ENCODE assay signal across 8 cellular contexts in the genomic region with DNA sequence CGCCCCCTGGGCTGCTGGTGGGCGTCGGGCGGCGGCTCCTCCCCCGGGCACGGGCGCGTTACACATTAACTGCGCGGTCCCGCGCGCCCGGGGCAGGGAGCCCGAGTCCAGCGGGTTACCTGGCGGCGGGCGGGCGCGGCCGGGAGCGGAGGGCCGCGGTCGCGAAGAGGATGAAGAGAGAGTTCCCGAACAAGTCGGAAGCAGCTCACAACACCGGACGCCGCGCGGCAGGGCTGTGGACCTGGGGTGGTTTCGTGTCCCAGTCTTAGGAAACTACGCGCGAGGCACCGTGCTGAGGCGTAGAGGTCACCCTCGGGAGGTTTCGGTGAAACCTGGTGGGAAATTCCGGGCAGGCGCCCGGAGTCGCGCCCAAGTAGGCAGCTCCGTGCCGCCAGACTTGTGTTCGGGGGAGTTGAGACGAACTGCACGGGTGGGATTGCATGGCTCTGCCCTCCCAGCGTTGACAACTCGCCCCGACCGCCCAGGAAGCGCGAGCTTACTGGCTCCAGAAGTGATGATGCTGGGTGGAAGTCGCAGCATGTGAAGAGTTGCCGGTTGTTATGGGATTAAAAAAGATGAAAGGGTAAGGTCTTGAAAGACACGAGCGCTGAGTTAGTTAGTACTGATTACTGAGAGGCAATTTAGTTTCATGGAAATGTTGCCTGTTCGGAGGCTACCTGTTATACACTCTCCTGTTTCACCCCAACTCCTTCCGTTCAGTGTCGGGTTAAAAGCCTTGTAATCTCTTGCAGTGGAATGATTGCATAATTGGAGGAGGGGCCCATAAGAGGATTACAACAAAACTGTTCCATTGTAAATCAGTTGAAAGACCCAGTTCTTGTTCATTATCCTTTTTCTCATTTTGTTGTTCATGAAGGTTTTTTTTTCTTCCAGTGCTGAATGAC. TPM values are rescaled to one million over a fixed set of nuclear protein-coding genes. Genes with fewer than 3 reads are reported as not detected.
DNase-seq lines count a peak whose midpoint lies in the region; ATAC-seq and TF ChIP-seq lines count a peak whose summit lies in the region.

No MANE protein-coding gene starts in this region.

- TF ChIP-seq CTCF in H9 (conservative IDR thresholded peaks at IDR 0.05) (no peak), Loucy (conservative IDR thresholded peaks at IDR 0.05; ENCODE audit: low read length) (no peak), SK-N-SH (IDR thresholded peaks at IDR 0.05) (no peak), heart left ventricle (IDR thresholded peaks at IDR 0.05) (no peak), type B pancreatic cell (conservative IDR thresholded peaks at IDR 0.05) (no peak)

- H3K4ac ChIP-seq in H9 (ENCODE audit: low read depth, low read length) (no peak overlapping the region), trophoblast cell (ENCODE audit: low read depth, low read length) (peak overlapping the region; percentile 21)

- H3K27ac Mint-ChIP-seq in H9 (peak overlapping the region in 2 of 3 experiments; percentile 4 to 16; a peak in 3 of 7 replicates), type B pancreatic cell (peak overlapping the region; percentile 98)
- peak overlapping the region; percentile 71 for H3K27ac Mint-ChIP-seq in activated naive CD8-positive, alpha-beta T cell

- no peak overlapping the region for H3K56ac ChIP-seq in H9 (ENCODE audit: insufficient read length, low read depth, low read length)

- H3K36me3 ChIP-seq in ES-I3 (ENCODE audit: insufficient read depth, low read length), result no peaks in the 10 kb centered on the region
- H3K36me3 ChIP-seq in Loucy (ENCODE audit: insufficient read depth, low read length), result no peaks in the 10 kb centered on the region
- H3K36me3 ChIP-seq in SK-N-SH (replicated peaks in 1 of 2; ENCODE audit: control insufficient read depth in 1 of 2, insufficient read depth in 2 of 2, low read length in 1 of 2), result no peaks in the 10 kb centered on the region
- no peaks in the 10 kb centered on the region for H3K36me3 ChIP-seq in heart left ventricle
- H3K36me3 ChIP-seq in trophoblast cell (ENCODE audit: control insufficient read depth in 1 of 2, insufficient read depth in 2 of 2, low read length in 2 of 2), result no peaks in the 10 kb centered on the region

- no peak for TF ChIP-seq RAD21 in SK-N-SH (IDR thresholded peaks at IDR 0.05; ENCODE audit: low read length)

- H4K12ac ChIP-seq in trophoblast cell (ENCODE audit: low read depth, low read length), result peak overlapping the region; percentile 12

- no peak for TF ChIP-seq POLR2A in heart left ventricle (IDR thresholded peaks at IDR 0.05)

- no peak overlapping the region for H2AFZ ChIP-seq in H9 (ENCODE audit: low read length)
- peak overlapping the region; percentile 85 for H2AFZ ChIP-seq in Loucy (ENCODE audit: low read length)
- peak overlapping the region; percentile 91 for H2AFZ ChIP-seq in SK-N-SH (ENCODE audit: low read depth)
- peak overlapping the region; percentile 66 for H2AFZ ChIP-seq in trophoblast cell (ENCODE audit: insufficient read depth, low read length, poor library complexity)

- H3K27me3 ChIP-seq in H9 (ENCODE audit: insufficient read depth, low read length) (no peaks in the 10 kb centered on the region; the same call in 1 of the 2 replicates), Loucy (ENCODE audit: insufficient read depth, low read length, poor library complexity, severe bottlenecking) (no peaks in the 10 kb centered on the region), SK-N-SH (ENCODE audit: insufficient read depth) (no peaks in the 10 kb centered on the region), heart left ventricle (no peaks in the 10 kb centered on the region), trophoblast cell (ENCODE audit: insufficient read depth, low read length) (no peaks in the 10 kb centered on the region)

- no peak for TF ChIP-seq EP300 in SK-N-SH (IDR thresholded peaks at IDR 0.05; ENCODE audit: borderline replicate concordance in 1 of 2, low read depth in 1 of 2, low read length in 1 of 2)

- H3K9me3 ChIP-seq in ES-I3 (ENCODE audit: control insufficient read depth, insufficient read depth, low read length) (no peaks in the 10 kb centered on the region), H9 (ENCODE audit: control insufficient read depth, low read depth, low read length) (no peaks in the 10 kb centered on the region), Loucy (ENCODE audit: insufficient read depth, low read depth, low read length) (no peaks in the 10 kb centered on the region), SK-N-SH (no peaks in the 10 kb centered on the region), heart left ventricle (no peaks in the 10 kb centered on the region), trophoblast cell (ENCODE audit: insufficient read depth, low read depth, low read length) (no peaks in the 10 kb centered on the region)

- H3K23me2 ChIP-seq in H9 (ENCODE audit: insufficient read length, low read depth, low read length, poor library complexity, severe bottlenecking), result peaks cover 10% of the 10 kb centered on the region

- H3K4me1 Mint-ChIP-seq in H9, result peaks cover 8 to 13% of the 10 kb centered on the region in 2 experiments
- H3K4me1 Mint-ChIP-seq in activated naive CD8-positive, alpha-beta T cell (ENCODE audit: low read depth), result peaks cover 27% of the 10 kb centered on the region
- H3K4me1 Mint-ChIP-seq in type B pancreatic cell (ENCODE audit: unreplicated experiment), result no peaks in the 10 kb centered on the region

- H2BK15ac ChIP-seq in H9 (ENCODE audit: low read depth, low read length), result no peak overlapping the region

- no peak overlapping the region for H2BK20ac ChIP-seq in H9 (ENCODE audit: low read depth, low read length, poor library complexity, severe bottlenecking)

- no peak overlapping the region for H3K18ac ChIP-seq in H9 (ENCODE audit: insufficient read length, low read depth, low read length)
- H3K18ac ChIP-seq in trophoblast cell (ENCODE audit: low read length), result peak overlapping the region; percentile 72

- peak overlapping the region; percentile 73 to 87 for H3K4me3 Mint-ChIP-seq in H9
- peak overlapping the region; percentile 87 for H3K4me3 Mint-ChIP-seq in activated naive CD8-positive, alpha-beta T cell
- peak overlapping the region; percentile 97 for H3K4me3 Mint-ChIP-seq in type B pancreatic cell

- H3K27me3 Mint-ChIP-seq in H9 (ENCODE audit: low read depth), result peaks cover 26% of the 10 kb centered on the region
- H3K27me3 Mint-ChIP-seq in activated naive CD8-positive, alpha-beta T cell, result no peaks in the 10 kb centered on the region
- H3K27me3 Mint-ChIP-seq in type B pancreatic cell, result peaks cover 47% of the 10 kb centered on the region

- H4K8ac ChIP-seq in H9 (replicated peaks; ENCODE audit: insufficient read length, low read depth, low read length) (no peak overlapping the region), trophoblast cell (ENCODE audit: low read depth, low read length) (peak overlapping the region; percentile 0)

- H3F3A ChIP-seq in Loucy (ENCODE audit: low read depth) (no peaks in the 10 kb centered on the region), SK-N-SH (replicated peaks; ENCODE audit: insufficient read depth) (peaks cover 8% of the 10 kb centered on the region)

- H4K5ac ChIP-seq in H9 (ENCODE audit: insufficient read length, low read depth, low read length), result no peak overlapping the region

- H3K9me2 ChIP-seq in Loucy (replicated peaks; ENCODE audit: low read depth, low read length), result no peaks in the 10 kb centered on the region
- H3K9me2 ChIP-seq in SK-N-SH, result no peaks in the 10 kb centered on the region

- H3K9me3 Mint-ChIP-seq in H9 (no peaks in the 10 kb centered on the region), type B pancreatic cell (no peaks in the 10 kb centered on the region)
- H3K9me3 Mint-ChIP-seq in activated naive CD8-positive, alpha-beta T cell (ENCODE audit: low read depth), result no peaks in the 10 kb centered on the region

- H2BK5ac ChIP-seq in H9 (ENCODE audit: insufficient read length, low read length) (no peak overlapping the region), trophoblast cell (ENCODE audit: low read depth, low read length, poor library complexity) (no peak overlapping the region)

- H3K4me1 ChIP-seq in ES-I3 (ENCODE audit: insufficient read depth, low read length) (no peaks in the 10 kb centered on the region), H9 (ENCODE audit: insufficient read depth, low read length) (no peaks in the 10 kb centered on the region), Loucy (ENCODE audit: insufficient read depth, low read length, poor library complexity, severe bottlenecking) (peaks cover 36% of the 10 kb centered on the region), SK-N-SH (ENCODE audit: control insufficient read depth in 1 of 2, insufficient read depth in 2 of 2, low read depth in 1 of 2, low read length in 1 of 2) (peaks cover 0 to 7% of the 10 kb centered on the region in 2 experiments; a peak in 3 of 4 replicates), heart left ventricle (peaks cover 0 to 17% (median 8%) of the 10 kb centered on the region in 12 donors), trophoblast cell (ENCODE audit: control insufficient read depth in 1 of 2, insufficient read depth in 2 of 2, low read length in 2 of 2) (peaks cover 0 to 2% of the 10 kb centered on the region in 2 experiments)

- H2BK12ac ChIP-seq in H9 (ENCODE audit: insufficient read length, low read depth, low read length) (no peak overlapping the region), trophoblast cell (ENCODE audit: low read length) (no peak overlapping the region)

- H3K79me1 ChIP-seq in H9 (ENCODE audit: insufficient read depth, low read depth, low read length, poor library complexity, severe bottlenecking), result no peaks in the 10 kb centered on the region
- H3K79me1 ChIP-seq in trophoblast cell (ENCODE audit: low read length), result peaks cover 7% of the 10 kb centered on the region

- H3T11ph ChIP-seq in H9 (ENCODE audit: low read length), result no peak overlapping the region

- H2AK5ac ChIP-seq in H9 (ENCODE audit: insufficient read length, low read length) (no peak overlapping the region), trophoblast cell (ENCODE audit: low read length) (no peak overlapping the region)

- H3K79me2 ChIP-seq in H9 (ENCODE audit: insufficient read depth, low read length), result peaks cover 2% of the 10 kb centered on the region; the same call in 1 of the 2 replicates
- H3K79me2 ChIP-seq in Loucy (ENCODE audit: insufficient read depth, low read length), result peaks cover 41% of the 10 kb centered on the region
- H3K79me2 ChIP-seq in SK-N-SH (ENCODE audit: insufficient read depth), result peaks cover 8% of the 10 kb centered on the region; the same call in 1 of the 2 replicates
- peaks cover 4% of the 10 kb centered on the region for H3K79me2 ChIP-seq in trophoblast cell (ENCODE audit: control insufficient read depth, insufficient read depth, low read length, poor library complexity)

- H3K4me2 ChIP-seq in H9 (ENCODE audit: insufficient read depth, insufficient read length, low read length) (peak overlapping the region; percentile 97), Loucy (ENCODE audit: low read depth, low read length, poor library complexity, severe bottlenecking) (peak overlapping the region; percentile 79), SK-N-SH (peak overlapping the region; percentile 94), trophoblast cell (ENCODE audit: low read length) (peak overlapping the region; percentile 99)

- peak overlapping the region; percentile 88 for H3K9ac ChIP-seq in ES-I3 (ENCODE audit: low read depth, low read length)
- no peak overlapping the region for H3K9ac ChIP-seq in H9 (ENCODE audit: extremely low read depth, insufficient read length, low read length)
- peak overlapping the region; percentile 70 for H3K9ac ChIP-seq in Loucy (ENCODE audit: low read depth, low read length, poor library complexity, severe bottlenecking)
- H3K9ac ChIP-seq in SK-N-SH, result peak overlapping the region; percentile 57; the same call in 1 of the 2 replicates
- peak overlapping the region; percentile 0 for H3K9ac ChIP-seq in trophoblast cell (ENCODE audit: low read length)

- peak; percentile 41 to 51 (median 44) for ATAC-seq in heart left ventricle

- H2BK120ac ChIP-seq in H9 (ENCODE audit: low read depth, low read length, poor library complexity, severe bottlenecking) (no peak overlapping the region), trophoblast cell (ENCODE audit: insufficient read depth, low read length, poor library complexity) (peak overlapping the region; percentile 68)

- no peak overlapping the region for H4K91ac ChIP-seq in H9 (ENCODE audit: insufficient read length, low read depth, low read length)
- H4K91ac ChIP-seq in trophoblast cell (ENCODE audit: low read depth, low read length), result peak overlapping the region; percentile 45

- no peaks in the 10 kb centered on the region for H4K20me1 ChIP-seq in H9 (ENCODE audit: control insufficient read depth, insufficient read depth, insufficient read length)
- peaks cover 21% of the 10 kb centered on the region for H4K20me1 ChIP-seq in Loucy (ENCODE audit: insufficient read depth, low read length, poor library complexity, severe bottlenecking)
- no peaks in the 10 kb centered on the region for H4K20me1 ChIP-seq in SK-N-SH (ENCODE audit: insufficient read depth)

- no peak overlapping the region; the same call in none of the 2 replicates for H3K14ac ChIP-seq in H9 (ENCODE audit: insufficient read depth, low read length)
- H3K14ac ChIP-seq in trophoblast cell (ENCODE audit: low read length), result peak overlapping the region; percentile 57

- H3K4me3 ChIP-seq in Loucy (ENCODE audit: low read length, poor library complexity, severe bottlenecking) (peak overlapping the region; percentile 87), SK-N-SH (ENCODE audit: low read depth in 2 of 2, low read length in 1 of 2) (peak overlapping the region; percentile 90 to 92), heart left ventricle (peak overlapping the region; percentile 64 to 99 (median 86)), trophoblast cell (ENCODE audit: low read depth, low read length) (peak overlapping the region; percentile 94)

- no CpG with 5 or more reads among the region's 66 CpGs for WGBS in H9 (ENCODE audit: extremely low coverage, insufficient read length, low lambda C conversion rate)
- WGBS in SK-N-SH (ENCODE audit: low lambda C conversion rate), result 0% methylated on average over 14 of the region's 66 CpGs
- WGBS in heart left ventricle, 4 donors, result 0 to 2% (median 1%) methylated on average over 23 to 66 of the region's 66 CpGs
- WGBS in trophoblast cell (ENCODE audit: extremely low coverage, insufficient coverage, insufficient read length), result no CpG with 5 or more reads among the region's 66 CpGs

- intact Hi-C loops in heart left ventricle (cut with DNase I), result loop anchor here in 1 of 10 donors (10.0 kb wide), 1 partner anchor 75 kb away; no protein-coding TSS in a partner anchor

- H3K27ac ChIP-seq in H9 (ENCODE audit: insufficient read length, low read depth, low read length), result no peak overlapping the region
- no peak overlapping the region; a peak in 1 of 4 replicates for H3K27ac ChIP-seq in SK-N-SH (ENCODE audit: low read depth in 2 of 2, low read length in 1 of 2)
- H3K27ac ChIP-seq in heart left ventricle, result peak overlapping the region in 11 of 12 donors; percentile 55 to 82 (median 78)
- peak overlapping the region; percentile 80 for H3K27ac ChIP-seq in trophoblast cell (ENCODE audit: low read depth, low read length)

- no peak overlapping the region for H3K23ac ChIP-seq in H9 (ENCODE audit: insufficient read length, low read depth, low read length)
- no peak overlapping the region for H3K23ac ChIP-seq in trophoblast cell (ENCODE audit: low read length)

- DNase-seq in H9, result peak; percentile 58
- DNase-seq in SK-N-SH, result peak; percentile 58
- DNase-seq in heart left ventricle, result peak; percentile 29 to 72 (median 33)
- peak; percentile 24 to 58 for DNase-seq in trophoblast cell
- peak; percentile 72 for DNase-seq in type B pancreatic cell (ENCODE audit: extremely low spot score, unreplicated experiment)

- H3K36me3 Mint-ChIP-seq in H9 (ENCODE audit: insufficient read depth in 1 of 3, low read depth in 3 of 3) (no peaks in the 10 kb centered on the region; a peak in 1 of 7 replicates), type B pancreatic cell (no peaks in the 10 kb centered on the region)
- H3K36me3 Mint-ChIP-seq in activated naive CD8-positive, alpha-beta T cell, result no peaks in the 10 kb centered on the region

- CTCF ChIA-PET in SK-N-SH (lab: Yijun Ruan, JAX), result interaction anchor here (0.7 to 3.0 kb wide), 5 partner anchors 21 to 318 kb away, joined by 3 to 9 read pairs (median 3); no protein-coding TSS in a partner anchor

- POLR2A ChIA-PET in SK-N-SH (lab: Yijun Ruan, JAX), result no interaction called here

RNA-seq across cellular contexts. Expression of gene RAB3IP, which starts 0.9 kb away (rescaled TPM):
- 44.9 and 45.5 TPM in 2 replicates for total RNA-seq in H9 (2021)
- 5.4 and 8.1 TPM in 2 replicates for polyA plus RNA-seq in SK-N-SH (2012; rRNA removed)
- 8.7 and 10.3 TPM in 2 replicates for polyA plus RNA-seq in SK-N-SH (2012; cell fraction: cytosol; rRNA removed)
- polyA plus RNA-seq in SK-N-SH (2012; cell fraction: nucleus; rRNA removed), result 5.3 and 6.6 TPM in 2 replicates
- total RNA-seq in heart left ventricle, result 10 to 100 TPM; 21.8 to 37.5 (median 32.8) TPM
- 10 to 100 TPM; 19.7 to 29.0 TPM for polyA plus RNA-seq in heart left ventricle
- 14.5 and 14.9 TPM in 2 replicates for polyA plus RNA-seq in trophoblast cell (2013)
- 24.3 and 48.6 TPM in 2 replicates for total RNA-seq in type B pancreatic cell (ENCODE audit: low replicate concordance)

RNA-seq across cellular contexts. Expression of gene BEST3, which starts 40.4 kb away (rescaled TPM):
- total RNA-seq in H9 (2021) (0.11 and 0.42 TPM in 2 replicates), heart left ventricle (1 to 10 TPM in 1 of 9 donors, under 1 TPM in 6, not detected in 2; 0.16 to 5.3 (median 0.43) TPM), type B pancreatic cell (ENCODE audit: low replicate concordance) (0.14 and 0.77 TPM in 2 replicates)
- polyA plus RNA-seq in SK-N-SH (2012; rRNA removed) (0.48 and 0.75 TPM in 2 replicates), heart left ventricle (under 1 TPM; 0.15 to 0.89 TPM)
- polyA plus RNA-seq in SK-N-SH (2012; cell fraction: cytosol; rRNA removed), result 0.53 and 0.60 TPM in 2 replicates
- 0.49 and 0.86 TPM in 2 replicates for polyA plus RNA-seq in SK-N-SH (2012; cell fraction: nucleus; rRNA removed)
- polyA plus RNA-seq in trophoblast cell (2013), result 0.38 and 0.40 TPM in 2 replicates

Comparison
In these comparisons a context has a peak if more than half of its experiments do, and no peak if none do; other contexts are left out.
1. H3K27ac ChIP-seq: peak in heart left ventricle (11 of 12) and trophoblast cell (single experiment); none in H9 (single experiment) and SK-N-SH (0 of 2).
2. H3K27ac Mint-ChIP-seq: peak in every context shown above with its lines; median percentile 98 in type B pancreatic cell; 71 in activated naive CD8-positive, alpha-beta T cell; 10 in H9.
3. Peak in every context shown above with its lines, with median percentiles within 50 percentile points of each other: DNase-seq, H3K4me2 ChIP-seq, H3K4me3 Mint-ChIP-seq and H3K4me3 ChIP-seq.